Comparison of ENCODE assay signal across 9 cellular contexts in genomic region chr13:53151692-53152421, GRCh38.
DNase-seq lines count a peak whose midpoint lies in the region; ATAC-seq, FAIRE-seq and TF ChIP-seq lines count a peak whose summit lies in the region.
"Had no signal": no experiment of that assay in that cellular context is flagged by ENCODE, and none has a peak within 500 bp of the region (broad histone marks: within the 10 kb centered on the region; RNA-seq: fewer than 3 reads in every experiment).

No MANE protein-coding gene starts in this region.

- no peak for DNase-seq in D721Med (ENCODE audit: insufficient read length, low spot score)
- peak; percentile 81 for DNase-seq in NCI-H2107 treated with DMSO at 0.1 percent for 48 hours (lab: John Stamatoyannopoulos, UW; ENCODE audit: unreplicated experiment)
- DNase-seq in activated CD4-positive, alpha-beta T cell treated with anti-CD3 and anti-CD28 coated beads, Interleukin-2, amount 50 U/mL, for 48 hours, result peak; percentile 20 to 36
- peak; percentile 65 for DNase-seq in glutamatergic neuron
- peak; percentile 2 for DNase-seq in retinal pigment epithelial cell (ENCODE audit: low read depth)
- no peak for DNase-seq in GF-D8 (lab: John Stamatoyannopoulos, UW)

- H3K27ac Mint-ChIP-seq in glutamatergic neuron (ENCODE audit: unreplicated experiment), result peak overlapping the region; percentile 34
- H3K27ac Mint-ChIP-seq: activated naive CD4-positive, alpha-beta T cell treated with anti-CD3 and anti-CD28 coated beads, Interleukin-2, amount 50 U/mL, for 24 hours had no signal

- H3K9me3 Mint-ChIP-seq in glutamatergic neuron (ENCODE audit: unreplicated experiment), result peaks cover 1% of the 10 kb centered on the region
- H3K9me3 Mint-ChIP-seq: activated naive CD4-positive, alpha-beta T cell treated with anti-CD3 and anti-CD28 coated beads, Interleukin-2, amount 50 U/mL, for 24 hours had no signal

- no peaks in the 10 kb centered on the region for H3K27me3 Mint-ChIP-seq in glutamatergic neuron (ENCODE audit: unreplicated experiment)

- no peaks in the 10 kb centered on the region for H3K36me3 Mint-ChIP-seq in glutamatergic neuron (ENCODE audit: unreplicated experiment)
- H3K36me3 Mint-ChIP-seq: activated naive CD4-positive, alpha-beta T cell treated with anti-CD3 and anti-CD28 coated beads, Interleukin-2, amount 50 U/mL, for 24 hours had no signal

- ATAC-seq in GM19025 (IDR thresholded peaks at IDR 0.05; ENCODE audit: low read depth, unreplicated experiment), result peak; percentile 96
- peak; percentile 76 for ATAC-seq in HG03066 (IDR thresholded peaks at IDR 0.05; ENCODE audit: low read depth, unreplicated experiment)

- peak; percentile 75 for FAIRE-seq in D721Med (lab: Jason Lieb, UNC)

- peaks cover 14% of the 10 kb centered on the region for H3K4me1 Mint-ChIP-seq in glutamatergic neuron (ENCODE audit: low read depth, unreplicated experiment)
- H3K4me1 Mint-ChIP-seq: activated naive CD4-positive, alpha-beta T cell treated with anti-CD3 and anti-CD28 coated beads, Interleukin-2, amount 50 U/mL, for 24 hours had no signal

- TF ChIP-seq CTCF in D721Med (IDR thresholded peaks at IDR 0.05; ENCODE audit: insufficient read depth, missing control alignments) (peak; percentile 95), glutamatergic neuron (IDR thresholded peaks at IDR 0.05; ENCODE audit: partially characterized antibody, unreplicated experiment) (peak; percentile 92), retinal pigment epithelial cell (conservative IDR thresholded peaks at IDR 0.05; ENCODE audit: low read depth, low read length) (peak; percentile 64)

- H3K4me3 Mint-ChIP-seq in glutamatergic neuron (ENCODE audit: unreplicated experiment), result peak overlapping the region; percentile 54
- H3K4me3 Mint-ChIP-seq: activated naive CD4-positive, alpha-beta T cell treated with anti-CD3 and anti-CD28 coated beads, Interleukin-2, amount 50 U/mL, for 24 hours had no signal

- no peak overlapping the region for H3K4me3 ChIP-seq in retinal pigment epithelial cell (ENCODE audit: low read length)

Comparison
In these comparisons a context has a peak if more than half of its experiments do, and no peak if none do; other contexts are left out.
1. DNase-seq: peak in NCI-H2107 treated with DMSO at 0.1 percent for 48 hours (single experiment), activated CD4-positive, alpha-beta T cell treated with anti-CD3 and anti-CD28 coated beads, Interleukin-2, amount 50 U/mL, for 48 hours (2 of 2), glutamatergic neuron (single experiment) and retinal pigment epithelial cell (single experiment); none in D721Med (single experiment) and GF-D8 (single experiment).
2. Peak in every context shown above with its lines, with median percentiles within 50 percentile points of each other: CTCF ChIP-seq.